In genomic region chr19:58474291-58474996, GRCh38 we compare ENCODE assay signal across 8 cellular contexts. TPM values are rescaled to one million over a fixed set of nuclear protein-coding genes. Genes with fewer than 3 reads are reported as not detected.
A peak's percentile ranks its signal among the peaks of the same experiment; 100 is the strongest.
DNase-seq lines count a peak whose midpoint lies in the region; ATAC-seq and TF ChIP-seq lines count a peak whose summit lies in the region.

No MANE protein-coding gene starts in this region.

- no peak for ATAC-seq in HCT116
- ATAC-seq in lower lobe of right lung, result no peak
- ATAC-seq in HG03469 (IDR thresholded peaks at IDR 0.05; ENCODE audit: unreplicated experiment), result no peak

- DNase-seq in AG04450 (ENCODE audit: low read depth, low spot score), result peak; percentile 42
- no peak for DNase-seq in HCT116 (ENCODE audit: low read depth, low spot score)
- DNase-seq in lower lobe of right lung, result no peak
- no peak for DNase-seq in stimulated activated CD4-positive, alpha-beta T cell treated with anti-CD3 and anti-CD28 coated beads, Interleukin-4, amount 100 ng/mL, for 24 hours
- DNase-seq in amniotic stem cell (lab: John Stamatoyannopoulos, UW), result no peak
- DNase-seq in NCI-H2081 (lab: John Stamatoyannopoulos, UW), result no peak

- no peaks in the 10 kb centered on the region for H3K27me3 Mint-ChIP-seq in activated naive CD8-positive, alpha-beta T cell

- peak overlapping the region; percentile 91 for H3K27ac ChIP-seq in AG04450 (ENCODE audit: low read depth, low read length)
- H3K27ac ChIP-seq in HCT116 (ENCODE audit: low read depth, low read length), result peak overlapping the region; percentile 69; the same call in 1 of the 2 replicates
- H3K27ac ChIP-seq in lower lobe of right lung, result no peak overlapping the region

- no peak for TF ChIP-seq RAD21 in HCT116 (IDR thresholded peaks at IDR 0.05; ENCODE audit: low read depth)

- no peaks in the 10 kb centered on the region for H4K20me1 ChIP-seq in HCT116 (ENCODE audit: insufficient read depth)

- H3K9me3 Mint-ChIP-seq in activated naive CD8-positive, alpha-beta T cell (ENCODE audit: low read depth), result no peaks in the 10 kb centered on the region

- H3K4me3 Mint-ChIP-seq in activated naive CD8-positive, alpha-beta T cell, result peak overlapping the region; percentile 46

- peaks cover 2% of the 10 kb centered on the region for H3K36me3 Mint-ChIP-seq in activated naive CD8-positive, alpha-beta T cell

- no peaks in the 10 kb centered on the region for H3K9me3 ChIP-seq in AG04450 (ENCODE audit: control insufficient read depth, insufficient read depth, low read length)
- H3K9me3 ChIP-seq in HCT116 (ENCODE audit: control insufficient read depth in 1 of 2, insufficient read depth in 1 of 2, low read depth in 1 of 2, low read length in 2 of 2), result no peaks in the 10 kb centered on the region
- no peaks in the 10 kb centered on the region for H3K9me3 ChIP-seq in lower lobe of right lung

- no TSS peak for BruUV-seq in HCT116 (replicated peaks; lab: Mats Ljungman, UMichigan)

- H3K27me3 ChIP-seq in AG04450 (ENCODE audit: control insufficient read depth, insufficient read depth, low read length), result no peaks in the 10 kb centered on the region
- H3K27me3 ChIP-seq in HCT116 (ENCODE audit: insufficient read depth, low read length), result no peaks in the 10 kb centered on the region
- H3K27me3 ChIP-seq in lower lobe of right lung (ENCODE audit: low read depth), result no peaks in the 10 kb centered on the region

- H3K36me3 ChIP-seq in HCT116 (ENCODE audit: control insufficient read depth in 1 of 2, insufficient read depth in 2 of 2, low read length in 2 of 2) (peaks cover 10 to 12% of the 10 kb centered on the region in 2 experiments; a peak in 3 of 4 replicates), lower lobe of right lung (peaks cover 43% of the 10 kb centered on the region)

- H3K4me3 ChIP-seq in AG04450 (ENCODE audit: low read depth, low read length) (no peak overlapping the region), HCT116 (replicated peaks in 1 of 2; ENCODE audit: low read depth in 1 of 2, low read length in 2 of 2) (no peak overlapping the region; a peak in 1 of 4 replicates), lower lobe of right lung (peak overlapping the region; percentile 86)

- TF ChIP-seq CTCF in AG04450 (IDR thresholded peaks at IDR 0.05; ENCODE audit: low read depth, low read length) (no peak), HCT116 (IDR thresholded peaks at IDR 0.05 in 2 of 3, conservative IDR thresholded peaks at IDR 0.05 in 1 of 3; ENCODE audit: borderline replicate concordance in 1 of 3, insufficient read depth in 1 of 3, low read depth in 2 of 3, low read length in 2 of 3) (no peak), lower lobe of right lung (IDR thresholded peaks at IDR 0.05) (no peak)

- no peaks in the 10 kb centered on the region for H3K9me2 ChIP-seq in HCT116 (ENCODE audit: insufficient read depth)

- peaks cover 11% of the 10 kb centered on the region for H3K4me1 Mint-ChIP-seq in activated naive CD8-positive, alpha-beta T cell (ENCODE audit: low read depth)

- peak overlapping the region; percentile 99 for H3K4me2 ChIP-seq in HCT116 (ENCODE audit: low read length)

- H3K27ac Mint-ChIP-seq in activated naive CD8-positive, alpha-beta T cell, result peak overlapping the region; percentile 7

- intact Hi-C loops in HCT116 (cut with micrococcal nuclease), result no loop called here
- intact Hi-C loops in lower lobe of right lung (cut with DNase I), result no loop called here

- H3K79me2 ChIP-seq in HCT116 (ENCODE audit: insufficient read depth, low read length), result 0 out of 2 replicates have a peak, but pooled peaks cover under 1% of the 10 kb centered on the region

- no peak overlapping the region for H3K9ac ChIP-seq in HCT116 (ENCODE audit: low read length)

- RAD21 ChIA-PET in HCT116 (lab: Charles Lee; ENCODE audit: low non-redundant PET in 1 of 2, low total read pairs in 2 of 2, uncharacterized antibody in 2 of 2, unreplicated experiment in 2 of 2), result no interaction called here

- CTCF ChIA-PET in AG04450 (lab: Charles Lee) (interaction anchor here (0.7 kb wide), 1 partner anchor 26 kb away, joined by 3 read pairs; no protein-coding TSS in a partner anchor), HCT116 (lab: Charles Lee) (no interaction called here)

- POLR2A ChIA-PET in AG04450 (lab: Yijun Ruan, JAX) (interaction anchor here (1.7 to 2.1 kb wide), 2 partner anchors 8 to 45 kb away, joined by 5 to 8 read pairs; partner anchors contain the start of genes ZBTB45 and ZNF324), HCT116 (lab: Charles Lee) (no interaction called here)

- H3K4me1 ChIP-seq in HCT116 (ENCODE audit: control insufficient read depth in 1 of 2, insufficient read depth in 2 of 2, low read length in 2 of 2) (peaks cover 13 to 25% of the 10 kb centered on the region in 2 experiments), lower lobe of right lung (peaks cover 19% of the 10 kb centered on the region)

- H2AFZ ChIP-seq in HCT116 (ENCODE audit: low read depth, low read length, poor library complexity, severe bottlenecking), result no peak overlapping the region

- no peak for TF ChIP-seq POLR2A in HCT116 (IDR thresholded peaks at IDR 0.05; ENCODE audit: borderline replicate concordance, extremely low read depth, insufficient read depth, insufficient read length)

TF ChIP-seq in HCT116, 20 proteins besides CTCF, POLR2A, EP300 and RAD21:
- TF ChIP-seq EZH2 (IDR thresholded peaks at IDR 0.05) (no peak), EZH2phosphoT487 (IDR thresholded peaks at IDR 0.05; ENCODE audit: borderline replicate concordance) (no peak), CEBPB (IDR thresholded peaks at IDR 0.05; ENCODE audit: low read depth) (no peak), SIN3A (IDR thresholded peaks at IDR 0.05; ENCODE audit: low read depth) (no peak), CBX3 (IDR thresholded peaks at IDR 0.05; ENCODE audit: low read depth) (no peak), POLR2AphosphoS5 (IDR thresholded peaks at IDR 0.05; ENCODE audit: low read depth, low read length) (no peak), ZFX (IDR thresholded peaks at IDR 0.05) (no peak), SP1 (IDR thresholded peaks at IDR 0.05; ENCODE audit: low read depth) (no peak), YY1 (IDR thresholded peaks at IDR 0.05; ENCODE audit: extremely low read depth, insufficient replicate concordance, low read depth, low read length) (no peak)
- TF ChIP-seq, protein P1, sequence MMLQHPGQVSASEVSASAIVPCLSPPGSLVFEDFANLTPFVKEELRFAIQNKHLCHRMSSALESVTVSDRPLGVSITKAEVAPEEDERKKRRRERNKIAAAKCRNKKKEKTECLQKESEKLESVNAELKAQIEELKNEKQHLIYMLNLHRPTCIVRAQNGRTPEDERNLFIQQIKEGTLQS (IDR thresholded peaks at IDR 0.05), result no peak
- TF ChIP-seq, protein P2, sequence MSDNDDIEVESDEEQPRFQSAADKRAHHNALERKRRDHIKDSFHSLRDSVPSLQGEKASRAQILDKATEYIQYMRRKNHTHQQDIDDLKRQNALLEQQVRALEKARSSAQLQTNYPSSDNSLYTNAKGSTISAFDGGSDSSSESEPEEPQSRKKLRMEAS (IDR thresholded peaks at IDR 0.05), result no peak

RNA-seq across cellular contexts. Expression of gene ZNF446, which starts 1.7 kb away (rescaled TPM):
- 3.7 and 5.2 TPM in 2 replicates for polyA plus RNA-seq in AG04450 (2011; rRNA removed)
- 4.3 and 5.4 TPM in 2 replicates for polyA minus RNA-seq in AG04450 (2011; rRNA and poly(A)+ RNA removed)
- total RNA-seq in HCT116 (2021; ENCODE audit: unreplicated experiment) (6.5 TPM), lower lobe of right lung (9.1 TPM)
- 6.1 and 7.3 TPM in 2 replicates for polyA plus RNA-seq in HCT116 (2012)

RNA-seq across cellular contexts. Expression of gene ZNF324, which starts 7.6 kb away (rescaled TPM):
- 4.4 and 4.6 TPM in 2 replicates for polyA plus RNA-seq in AG04450 (2011; rRNA removed)
- polyA minus RNA-seq in AG04450 (2011; rRNA and poly(A)+ RNA removed), result 6.3 and 6.7 TPM in 2 replicates
- total RNA-seq in HCT116 (2021; ENCODE audit: unreplicated experiment), result 11.3 TPM
- 3.6 and 3.8 TPM in 2 replicates for polyA plus RNA-seq in HCT116 (2012)
- 10.0 TPM for total RNA-seq in lower lobe of right lung

RNA-seq across cellular contexts. Expression of gene ZNF324B, which starts 23.0 kb away (rescaled TPM):
- polyA plus RNA-seq in AG04450 (2011; rRNA removed), result 1.8 and 2.3 TPM in 2 replicates
- 4.0 and 4.5 TPM in 2 replicates for polyA minus RNA-seq in AG04450 (2011; rRNA and poly(A)+ RNA removed)
- total RNA-seq in HCT116 (2021; ENCODE audit: unreplicated experiment) (9.4 TPM), lower lobe of right lung (8.3 TPM)
- polyA plus RNA-seq in HCT116 (2012), result 4.0 and 4.8 TPM in 2 replicates

RNA-seq across cellular contexts. Expression of gene ZNF132, which starts 34.5 kb away (rescaled TPM):
- 4.6 and 4.8 TPM in 2 replicates for polyA plus RNA-seq in AG04450 (2011; rRNA removed)
- polyA minus RNA-seq in AG04450 (2011; rRNA and poly(A)+ RNA removed), result 12.4 and 15.5 TPM in 2 replicates
- total RNA-seq in HCT116 (2021; ENCODE audit: unreplicated experiment) (not detected), lower lobe of right lung (7.4 TPM)
- polyA plus RNA-seq in HCT116 (2012), result 0.55 and 0.79 TPM in 2 replicates

RNA-seq across cellular contexts. Expression of gene SLC27A5, which starts 37.3 kb away (rescaled TPM):
- 7.4 and 9.8 TPM in 2 replicates for polyA plus RNA-seq in AG04450 (2011; rRNA removed)
- 4.7 and 8.0 TPM in 2 replicates for polyA minus RNA-seq in AG04450 (2011; rRNA and poly(A)+ RNA removed)
- total RNA-seq in HCT116 (2021; ENCODE audit: unreplicated experiment) (27.1 TPM), lower lobe of right lung (6.6 TPM)
- polyA plus RNA-seq in HCT116 (2012), result 39.5 and 45.9 TPM in 2 replicates
